Comparison of ENCODE assay signal across 8 cellular contexts in genomic region chr10:102642553-102643345, GRCh38. TPM values are rescaled to one million over a fixed set of nuclear protein-coding genes. Genes with fewer than 3 reads are reported as not detected.
A peak's percentile ranks its signal among the peaks of the same experiment; 100 is the strongest.
DNase-seq lines count a peak whose midpoint lies in the region; ATAC-seq and TF ChIP-seq lines count a peak whose summit lies in the region.

No MANE protein-coding gene starts in this region.

- peak overlapping the region; percentile 94 for H3K27ac ChIP-seq in CD4-positive, alpha-beta memory T cell (ENCODE audit: low read depth, low read length)
- H3K27ac ChIP-seq in OCI-LY3 (ENCODE audit: low read length) (peak overlapping the region; percentile 86), foreskin keratinocyte (peak overlapping the region; percentile 51), neural progenitor cell (peak overlapping the region; percentile 94)

- peak overlapping the region; percentile 47 to 78 for H3K4me3 ChIP-seq in CD4-positive, alpha-beta memory T cell (ENCODE audit: low read length in 2 of 2)
- peak overlapping the region; percentile 99 for H3K4me3 ChIP-seq in OCI-LY3 (ENCODE audit: low read length)
- peak overlapping the region; percentile 94 for H3K4me3 ChIP-seq in neural progenitor cell

- intact Hi-C loops in CD4-positive, alpha-beta memory T cell (cut with micrococcal nuclease) = loop anchor here (1.0 to 10.0 kb wide), 10 partner anchors 30 to 1482 kb away; partner anchors contain the start of genes ACTR1A, ARL3, CNNM2 and GBF1

- peak overlapping the region; percentile 92 to 97 (median 94) for H3K4me3 Mint-ChIP-seq in CD4-positive, alpha-beta memory T cell
- peak overlapping the region; percentile 95 for H3K4me3 Mint-ChIP-seq in neural progenitor cell

- H3K79me2 ChIP-seq in OCI-LY3 (ENCODE audit: low read length) = peaks cover 45% of the 10 kb centered on the region
- H3K79me2 ChIP-seq in neural progenitor cell (ENCODE audit: low read depth) = peaks cover 45% of the 10 kb centered on the region

- H3K36me3 Mint-ChIP-seq in CD4-positive, alpha-beta memory T cell = peaks cover 0 to 24% of the 10 kb centered on the region in 2 donors
- peaks cover 2% of the 10 kb centered on the region for H3K36me3 Mint-ChIP-seq in neural progenitor cell

- H4K20me1 ChIP-seq in OCI-LY3 (ENCODE audit: insufficient read depth, low read length) (peaks cover 17% of the 10 kb centered on the region), neural progenitor cell (ENCODE audit: low read depth) (peaks cover 33% of the 10 kb centered on the region)

- H3K4me1 ChIP-seq in CD4-positive, alpha-beta memory T cell (ENCODE audit: insufficient read depth, low read length) = peaks cover 20% of the 10 kb centered on the region
- H3K4me1 ChIP-seq in OCI-LY3 (ENCODE audit: low read length) = peaks cover 20% of the 10 kb centered on the region
- peaks cover 4% of the 10 kb centered on the region for H3K4me1 ChIP-seq in foreskin keratinocyte
- H3K4me1 ChIP-seq in neural progenitor cell = peaks cover 24% of the 10 kb centered on the region

- CTCF ChIA-PET in CD4-positive, alpha-beta memory T cell (lab: Charles Lee; ENCODE audit: partially characterized antibody) = interaction anchor here (1.7 kb wide), 1 partner anchor 71 kb away, joined by 4 read pairs; the partner anchor contains the start of genes ARL3 and SFXN2

- peak overlapping the region; percentile 96 to 99 (median 96) for H3K27ac Mint-ChIP-seq in CD4-positive, alpha-beta memory T cell
- H3K27ac Mint-ChIP-seq in neural progenitor cell = peak overlapping the region; percentile 87

- peak overlapping the region; percentile 92 for H3K9ac ChIP-seq in OCI-LY3 (ENCODE audit: low read length)
- H3K9ac ChIP-seq in neural progenitor cell = peak overlapping the region; percentile 71

- no peaks in the 10 kb centered on the region for H3K27me3 Mint-ChIP-seq in CD4-positive, alpha-beta memory T cell
- peaks cover 15% of the 10 kb centered on the region for H3K27me3 Mint-ChIP-seq in neural progenitor cell (ENCODE audit: insufficient read depth, low read depth)

- H3K4me1 Mint-ChIP-seq in CD4-positive, alpha-beta memory T cell = peaks cover 15 to 45% (median 22%) of the 10 kb centered on the region in 4 donors
- H3K4me1 Mint-ChIP-seq in neural progenitor cell = peaks cover 31% of the 10 kb centered on the region

- peak overlapping the region; percentile 46; the same call in 1 of the 2 replicates for H2AFZ ChIP-seq in OCI-LY3 (ENCODE audit: low read depth, low read length)
- no peak overlapping the region for H2AFZ ChIP-seq in neural progenitor cell (replicated peaks)

- H3K27me3 ChIP-seq in CD4-positive, alpha-beta memory T cell (ENCODE audit: insufficient read depth, low read length) = no peaks in the 10 kb centered on the region
- no peaks in the 10 kb centered on the region for H3K27me3 ChIP-seq in OCI-LY3 (ENCODE audit: low read depth, low read length)
- H3K27me3 ChIP-seq in foreskin keratinocyte = no peaks in the 10 kb centered on the region
- H3K27me3 ChIP-seq in neural progenitor cell = no peaks in the 10 kb centered on the region

- peak in 3 of 5 donors; percentile 65 to 68 (median 68) for DNase-seq in CD4-positive, alpha-beta memory T cell
- DNase-seq in HCEC 1CT (peak; percentile 53), foreskin keratinocyte (peak in 1 of 2 donors; percentile 70), neural progenitor cell (ENCODE audit: low spot score) (peak; percentile 76), cerebellar nuclear complex (lab: John Stamatoyannopoulos, UW) (no peak), SKM-1 treated with dmso at 0.1 percent for 144 hours (lab: John Stamatoyannopoulos, UW; ENCODE audit: unreplicated experiment) (no peak)
- DNase-seq in activated naive CD4-positive, alpha-beta T cell (lab: John Stamatoyannopoulos, UW) = peak in 3 of 4 experiments; percentile 26 to 63 (median 44)

- H3K9me3 ChIP-seq in CD4-positive, alpha-beta memory T cell (ENCODE audit: control insufficient read depth in 1 of 2, low read length in 2 of 2) = no peaks in the 10 kb centered on the region
- no peaks in the 10 kb centered on the region for H3K9me3 ChIP-seq in OCI-LY3 (ENCODE audit: insufficient read depth, low read length)
- no peaks in the 10 kb centered on the region for H3K9me3 ChIP-seq in neural progenitor cell (ENCODE audit: low read depth)

- no peaks in the 10 kb centered on the region for H3K9me3 Mint-ChIP-seq in CD4-positive, alpha-beta memory T cell
- no peaks in the 10 kb centered on the region for H3K9me3 Mint-ChIP-seq in neural progenitor cell

- POLR2A ChIA-PET in CD4-positive, alpha-beta memory T cell (lab: Charles Lee; ENCODE audit: partially characterized antibody) = interaction anchor here (0.8 to 5.2 kb wide), 22 partner anchors 10 to 824 kb away, joined by 3 to 33 read pairs (median 6); partner anchors contain the start of genes ACTR1A, ARL3, CUEDC2 and FBXL15

- no peaks in the 10 kb centered on the region for H3K36me3 ChIP-seq in CD4-positive, alpha-beta memory T cell (ENCODE audit: insufficient read depth, low read length)
- H3K36me3 ChIP-seq in OCI-LY3 (replicated peaks; ENCODE audit: low read depth, low read length) = no peaks in the 10 kb centered on the region
- no peaks in the 10 kb centered on the region for H3K36me3 ChIP-seq in neural progenitor cell

- TF ChIP-seq CTCF in OCI-LY3 (IDR thresholded peaks at IDR 0.05; ENCODE audit: low read depth, low read length) (no peak), foreskin keratinocyte (conservative IDR thresholded peaks at IDR 0.05) (peak; percentile 9), neural progenitor cell (IDR thresholded peaks at IDR 0.05) (no peak)

- peak overlapping the region; percentile 100 for H3K4me2 ChIP-seq in OCI-LY3 (ENCODE audit: low read length)
- peak overlapping the region; percentile 94 for H3K4me2 ChIP-seq in neural progenitor cell

- peaks cover 72% of the 10 kb centered on the region for H3F3A ChIP-seq in neural progenitor cell (ENCODE audit: low read depth)

- no peak for ATAC-seq in foreskin keratinocyte

RNA-seq across cellular contexts. Expression of gene TRIM8, which starts 1.5 kb away (rescaled TPM):
- 10 to 100 TPM; 68.4 to 71.6 TPM for total RNA-seq in CD4-positive, alpha-beta memory T cell
- 10 to 100 TPM; 33.0 to 56.4 TPM for polyA plus RNA-seq in CD4-positive, alpha-beta memory T cell
- total RNA-seq in foreskin keratinocyte = 57.9 and 65.4 TPM in 2 replicates
- 59.3 and 62.8 TPM in 2 replicates for polyA plus RNA-seq in foreskin keratinocyte
- total RNA-seq in neural progenitor cell (ENCODE audit: low replicate concordance) = 31.4 and 33.8 TPM in 2 replicates

Comparison
In these comparisons a context has a peak if more than half of its experiments do, and no peak if none do; other contexts are left out.
1. DNase-seq: peak in CD4-positive, alpha-beta memory T cell (3 of 5), HCEC 1CT (single experiment), activated naive CD4-positive, alpha-beta T cell (3 of 4) and neural progenitor cell (single experiment); none in cerebellar nuclear complex (0 of 2) and SKM-1 treated with dmso at 0.1 percent for 144 hours (single experiment).
2. Peak in every context shown above with its lines, with median percentiles within 50 percentile points of each other: H3K27ac ChIP-seq and H3K4me3 ChIP-seq.